ENCODE assay signal across 11 cellular contexts in genomic region chr9:133275105-133276000, GRCh38. TPM values are rescaled to one million over a fixed set of nuclear protein-coding genes. Genes with fewer than 3 reads are reported as not detected.
A peak's percentile ranks its signal among the peaks of the same experiment; 100 is the strongest.
DNase-seq lines count a peak whose midpoint lies in the region; ATAC-seq, FAIRE-seq and TF ChIP-seq lines count a peak whose summit lies in the region.
"Had no signal": no experiment of that assay in that cellular context is flagged by ENCODE, and none has a peak within 500 bp of the region (broad histone marks: within the 10 kb centered on the region; RNA-seq: fewer than 3 reads in every experiment).

Gene ABO, minus strand, starts transcription at chr9:133275201.

- 13% methylated on average over 73 of the region's 110 CpGs; no CpG with 5 or more reads in 1 of the 2 donors for WGBS in transverse colon (ENCODE audit: low coverage in 1 of 2), 2 donors

- H3K36me3 ChIP-seq in endothelial cell of umbilical vein (ENCODE audit: control insufficient read depth in 2 of 2, extremely low read depth in 1 of 2, insufficient read depth in 2 of 2, low read length in 2 of 2) (no peaks in the 10 kb centered on the region), mucosa of rectum (ENCODE audit: control insufficient read depth in 2 of 2, insufficient read depth in 2 of 2, low read length in 2 of 2) (no peaks in the 10 kb centered on the region), transverse colon (no peaks in the 10 kb centered on the region)

- H3K4me3 ChIP-seq in endothelial cell of umbilical vein (replicated peaks in 1 of 3; ENCODE audit: insufficient read depth in 1 of 3, low read depth in 1 of 3, low read length in 3 of 3), result no peak within 1 kb of the TSS
- H3K4me3 ChIP-seq in mucosa of rectum (ENCODE audit: low read length in 2 of 2), result peak within 1 kb of the TSS; percentile 64 to 75
- H3K4me3 ChIP-seq in transverse colon, result peak within 1 kb of the TSS; percentile 54 to 78 (median 66)

- TF ChIP-seq POLR2A in endothelial cell of umbilical vein (IDR thresholded peaks at IDR 0.05; ENCODE audit: low read depth, low read length) (no peak), transverse colon (IDR thresholded peaks at IDR 0.05) (peak; percentile 66), GM18505 (IDR thresholded peaks at IDR 0.05; ENCODE audit: borderline replicate concordance, extremely low read depth, insufficient read depth, insufficient read length) (no peak), GM12892 (IDR thresholded peaks at IDR 0.05; ENCODE audit: low read depth, low read length) (no peak)

- no peaks in the 10 kb centered on the region for H3K9me3 ChIP-seq in endothelial cell of umbilical vein (replicated peaks; ENCODE audit: control insufficient read depth, insufficient read depth, low read length)
- no peaks in the 10 kb centered on the region for H3K9me3 ChIP-seq in mucosa of rectum (ENCODE audit: control insufficient read depth in 2 of 2, low read length in 2 of 2)
- no peaks in the 10 kb centered on the region for H3K9me3 ChIP-seq in transverse colon

- TF ChIP-seq EP300 in transverse colon (IDR thresholded peaks at IDR 0.05; ENCODE audit: low read depth), result no peak

- no peak within 1 kb of the TSS for H3K4me2 ChIP-seq in endothelial cell of umbilical vein (ENCODE audit: insufficient read depth, low read length)

- H3K9ac ChIP-seq in endothelial cell of umbilical vein (replicated peaks; ENCODE audit: extremely low read depth, insufficient read depth, low read length) (no peak within 1 kb of the TSS), mucosa of rectum (ENCODE audit: low read depth in 1 of 2, low read length in 2 of 2) (peak within 1 kb of the TSS; percentile 74 to 90)

- FAIRE-seq in endothelial cell of umbilical vein (lab: Jason Lieb, UNC), result no peak
- no peak for FAIRE-seq in GM12892 (lab: Jason Lieb, UNC)

- no peaks in the 10 kb centered on the region for H3K9me1 ChIP-seq in endothelial cell of umbilical vein (replicated peaks; ENCODE audit: control insufficient read depth, extremely low read depth, insufficient read depth, low read length)

- intact Hi-C loops in endothelial cell of umbilical vein (cut with micrococcal nuclease), result no loop called here
- intact Hi-C loops in transverse colon (cut with DNase I; ENCODE audit: low total_unique reads), result no loop called here

- peak; percentile 36 for DNase-seq in NCI-H2227 (lab: John Stamatoyannopoulos, UW; ENCODE audit: unreplicated experiment)
- no peak for DNase-seq in NCI-H2227 treated with DMSO at 0.1 percent for 48 hours (lab: John Stamatoyannopoulos, UW)
- DNase-seq in endothelial cell of umbilical vein (ENCODE audit: low read depth, low spot score), result no peak
- DNase-seq in transverse colon, result peak; percentile 58
- DNase-seq in GM12892 (ENCODE audit: insufficient read length), result no peak
- DNase-seq in NCI-H526 (lab: John Stamatoyannopoulos, UW), result no peak
- DNase-seq: activated CD4-positive, alpha-beta T cell treated with anti-CD3 and anti-CD28 coated beads for 1 hour; NCI-H524 treated with DMSO at 0.1 percent for 48 hours; posterior cingulate gyrus had no signal

- TF ChIP-seq CTCF in endothelial cell of umbilical vein (IDR thresholded peaks at IDR 0.05; ENCODE audit: extremely low read depth in 1 of 2, insufficient read depth in 1 of 2, low read depth in 1 of 2, low read length in 2 of 2) (no peak), transverse colon (IDR thresholded peaks at IDR 0.05) (peak in 2 of 5 experiments; percentile 24 to 43)

- H3K4me1 ChIP-seq in endothelial cell of umbilical vein (ENCODE audit: control insufficient read depth, extremely low read depth, insufficient read depth, low read length), result no peaks in the 10 kb centered on the region
- H3K4me1 ChIP-seq in mucosa of rectum (ENCODE audit: control insufficient read depth in 2 of 2, insufficient read depth in 2 of 2, low read length in 2 of 2), result peaks cover 16 to 25% of the 10 kb centered on the region in 2 donors
- H3K4me1 ChIP-seq in transverse colon, result peaks cover 3 to 38% (median 14%) of the 10 kb centered on the region in 4 donors

- CTCF ChIA-PET in endothelial cell of umbilical vein (lab: Charles Lee), result interaction anchor here (1.2 kb wide), 1 partner anchor 9 kb away, joined by 3 read pairs; no protein-coding TSS in a partner anchor

- no peaks in the 10 kb centered on the region for H3K79me2 ChIP-seq in endothelial cell of umbilical vein (ENCODE audit: control insufficient read depth, insufficient read depth, low read length)

- ATAC-seq in GM18505 (IDR thresholded peaks at IDR 0.05; ENCODE audit: unreplicated experiment), result no peak

- no TSS peak for BruUV-seq in endothelial cell of umbilical vein (replicated peaks; lab: Mats Ljungman, UMichigan)

- dilution Hi-C loops in endothelial cell of umbilical vein (cut with MboI; ENCODE audit: extremely low pct_ligation_motif_present, low sequenced_read_pairs), result no loop called here

- POLR2A ChIA-PET in endothelial cell of umbilical vein (lab: Charles Lee), result no interaction called here

- H4K20me1 ChIP-seq in endothelial cell of umbilical vein (replicated peaks; ENCODE audit: control insufficient read depth, extremely low read depth, insufficient read depth, low read length), result no peaks in the 10 kb centered on the region

- in situ Hi-C loops in transverse colon (cut with MboI; ENCODE audit: low pct_ligation_motif_present in 1 of 4, low pct_unique_long_range_greater_than_20kb in 1 of 4, low sequenced_read_pairs in 3 of 4), result no loop called here

- no peak within 1 kb of the TSS for H2AFZ ChIP-seq in endothelial cell of umbilical vein (ENCODE audit: low read depth, low read length)

- H3K27ac ChIP-seq in endothelial cell of umbilical vein (ENCODE audit: insufficient read depth, low read depth, low read length) (no peak within 1 kb of the TSS), mucosa of rectum (ENCODE audit: low read depth in 2 of 2, low read length in 2 of 2) (peak within 1 kb of the TSS; percentile 93 to 94), transverse colon (peak within 1 kb of the TSS; percentile 92 to 98 (median 94))

- peaks cover 22 to 59% of the 10 kb centered on the region in 2 experiments for H3K27me3 ChIP-seq in endothelial cell of umbilical vein (ENCODE audit: control insufficient read depth in 2 of 2, insufficient read depth in 2 of 2, low read length in 2 of 2)
- H3K27me3 ChIP-seq in mucosa of rectum (ENCODE audit: control insufficient read depth in 2 of 2, insufficient read depth in 2 of 2, low read length in 2 of 2), result peaks cover 0 to 5% of the 10 kb centered on the region in 2 donors
- H3K27me3 ChIP-seq in transverse colon, result peaks cover 18% of the 10 kb centered on the region

TF ChIP-seq in endothelial cell of umbilical vein, 7 proteins besides CTCF, POLR2A, EP300 and RAD21:
- TF ChIP-seq EZH2 (IDR thresholded peaks at IDR 0.05; ENCODE audit: borderline replicate concordance, low read depth, low read length, severe bottlenecking) (peak; percentile 92), GATA2 (IDR thresholded peaks at IDR 0.05; ENCODE audit: insufficient read depth, insufficient read length, low read depth, low read length) (no peak)
TF ChIP-seq in endothelial cell of umbilical vein: peak in this region for 1.

RNA-seq across cellular contexts. Expression of gene ABO, which starts in this region (rescaled TPM):
- total RNA-seq in endothelial cell of umbilical vein (not detected in 2 replicates), transverse colon (100 to 1,000 TPM in 3 of 4 donors, 10 to 100 TPM in 1; 77.4 to 199 (median 141) TPM)
- polyA plus RNA-seq in endothelial cell of umbilical vein, result not detected in 2 replicates
- polyA plus RNA-seq in endothelial cell of umbilical vein (2011; cell fraction: cytosol; rRNA removed), result not detected in 2 replicates
- polyA plus RNA-seq in endothelial cell of umbilical vein (2011; cell fraction: nucleus; rRNA removed), result not detected in 2 replicates
- polyA plus RNA-seq in endothelial cell of umbilical vein (2012), result not detected in 2 replicates
- 0.56 and 1.4 TPM in 2 replicates for polyA minus RNA-seq in endothelial cell of umbilical vein
- 0.92 TPM for polyA minus RNA-seq in endothelial cell of umbilical vein (2011; cell fraction: cytosol; rRNA and poly(A)+ RNA removed)
- polyA minus RNA-seq in endothelial cell of umbilical vein (2011; cell fraction: nucleus; rRNA and poly(A)+ RNA removed), result not detected in 2 replicates
- 0.19 TPM for polyA plus RNA-seq in GM12892 (2012; ENCODE audit: missing spikeins)

Comparison
In these comparisons a context has a peak if more than half of its experiments do, and no peak if none do; other contexts are left out.
1. RNA of gene ABO (total RNA-seq): 77.4 to 199 TPM in transverse colon; not detected in endothelial cell of umbilical vein; every median in the first group is over 10 times any median in the second.
2. DNase-seq: peak in NCI-H2227 (single experiment) and transverse colon (single experiment); none in NCI-H2227 treated with DMSO at 0.1 percent for 48 hours (single experiment), endothelial cell of umbilical vein (single experiment), GM12892 (single experiment) and NCI-H526 (0 of 2).
3. H3K4me3 ChIP-seq: peak in mucosa of rectum (2 of 2) and transverse colon (4 of 4); none in endothelial cell of umbilical vein (0 of 3).